Comparison of ENCODE assay signal across 9 cellular contexts in genomic region chr19:13014101-13014920, GRCh38. TPM values are rescaled to one million over a fixed set of nuclear protein-coding genes. Genes with fewer than 3 reads are reported as not detected.
DNase-seq lines count a peak whose midpoint lies in the region; ATAC-seq and TF ChIP-seq lines count a peak whose summit lies in the region.
"Had no signal": no experiment of that assay in that cellular context is flagged by ENCODE, and none has a peak within 500 bp of the region (broad histone marks: within the 10 kb centered on the region; RNA-seq: fewer than 3 reads in every experiment).

No MANE protein-coding gene starts in this region.

- H3K4me3 ChIP-seq in heart right ventricle (peak overlapping the region in 8 of 10 donors; percentile 14 to 49 (median 42)), mucosa of stomach (ENCODE audit: low read length) (no peak overlapping the region), uterus (peak overlapping the region; percentile 39 to 42), HAP-1 (no peak overlapping the region)

- TF ChIP-seq CTCF in heart right ventricle (IDR thresholded peaks at IDR 0.05), result no peak
- TF ChIP-seq CTCF in uterus (IDR thresholded peaks at IDR 0.05), result no peak

- intact Hi-C loops in heart right ventricle (cut with DNase I), result no loop called here
- intact Hi-C loops in left cardiac atrium (cut with DNase I), result no loop called here
- intact Hi-C loops in uterus (cut with DNase I; ENCODE audit: low total_unique reads), result no loop called here

- H3K36me3 ChIP-seq in heart right ventricle (no peaks in the 10 kb centered on the region), mucosa of stomach (ENCODE audit: control insufficient read depth, insufficient read depth, low read length) (no peaks in the 10 kb centered on the region), uterus (no peaks in the 10 kb centered on the region), HAP-1 (replicated peaks) (no peaks in the 10 kb centered on the region)

- no peak for ATAC-seq in heart right ventricle
- ATAC-seq in left cardiac atrium, result no peak
- ATAC-seq in GM21447 (IDR thresholded peaks at IDR 0.05; ENCODE audit: unreplicated experiment), result no peak
- ATAC-seq in HG03025 (IDR thresholded peaks at IDR 0.05; ENCODE audit: low FRiP score, unreplicated experiment), result no peak

- peaks cover 0 to 62% (median 0%) of the 10 kb centered on the region in 7 donors for H3K27me3 ChIP-seq in heart right ventricle
- H3K27me3 ChIP-seq in mucosa of stomach (ENCODE audit: control insufficient read depth, insufficient read depth, low read length), result no peaks in the 10 kb centered on the region
- no peaks in the 10 kb centered on the region for H3K27me3 ChIP-seq in uterus
- no peaks in the 10 kb centered on the region for H3K27me3 ChIP-seq in HAP-1 (ENCODE audit: low read depth)

- DNase-seq in heart right ventricle (no peak), left cardiac atrium (no peak), caudate nucleus (lab: John Stamatoyannopoulos, UW) (peak in 51 of 61 donors; percentile 18 to 78 (median 57)), uterus (peak; percentile 59 to 60), HAP-1 (ENCODE audit: low spot score in 2 of 2) (no peak)
- DNase-seq: SHP77 had no signal

- peak overlapping the region; percentile 47 for H3K9ac ChIP-seq in mucosa of stomach (ENCODE audit: low read length)

- 64 to 75% methylated on average over 35 of the region's 35 CpGs for WGBS in heart right ventricle, 2 donors

- H3K4me1 ChIP-seq in heart right ventricle (peaks cover 49 to 100% (median 87%) of the 10 kb centered on the region in 9 donors), mucosa of stomach (ENCODE audit: control insufficient read depth, insufficient read depth, low read length) (peaks cover 69% of the 10 kb centered on the region), uterus (peaks cover 0 to 29% of the 10 kb centered on the region in 2 donors), HAP-1 (no peaks in the 10 kb centered on the region)

- in situ Hi-C loops in HAP-1 (cut with MboI; ENCODE audit: low sequenced_read_pairs), result no loop called here

- TF ChIP-seq POLR2A in uterus (IDR thresholded peaks at IDR 0.05), result no peak

- H3K27ac ChIP-seq in heart right ventricle (peak overlapping the region; percentile 46 to 96 (median 79)), caudate nucleus (ENCODE audit: low read depth, low read length) (peak overlapping the region; percentile 85), uterus (peak overlapping the region; percentile 95 to 99)

- H3K9me3 ChIP-seq in heart right ventricle, result no peaks in the 10 kb centered on the region
- no peaks in the 10 kb centered on the region for H3K9me3 ChIP-seq in mucosa of stomach (ENCODE audit: control insufficient read depth, low read length)
- H3K9me3 ChIP-seq in uterus, result no peaks in the 10 kb centered on the region
- no peaks in the 10 kb centered on the region for H3K9me3 ChIP-seq in HAP-1

RNA-seq across cellular contexts. Expression of gene NFIX, which starts 19.0 kb away (rescaled TPM):
- total RNA-seq in heart right ventricle (100 to 1,000 TPM; 111 to 162 (median 145) TPM), left cardiac atrium (100 to 1,000 TPM; 117 to 133 TPM), uterus (100 to 1,000 TPM in 2 of 4 donors, 10 to 100 TPM in 2; 27.4 to 381 (median 78.4) TPM)
- polyA plus RNA-seq in heart right ventricle, result 10 to 100 TPM; 16.8 to 34.2 TPM

RNA-seq across cellular contexts. Expression of gene DAND5, which starts 44.9 kb away (rescaled TPM):
- total RNA-seq in heart right ventricle (10 to 100 TPM in 5 of 10 donors, 1 to 10 TPM in 5; 7.3 to 14.4 (median 10.1) TPM), left cardiac atrium (1 to 10 TPM; 5.2 to 7.0 TPM), uterus (under 1 TPM in 1 of 4 donors, not detected in 3; 0.14 TPM)
- 1 to 10 TPM in 1 of 2 donors, under 1 TPM in 1; 0.71 to 4.2 TPM for polyA plus RNA-seq in heart right ventricle

RNA-seq across cellular contexts. Expression of gene GADD45GIP1, which starts 57.3 kb away (rescaled TPM):
- total RNA-seq in heart right ventricle (10 to 100 TPM; 18.4 to 33.9 (median 20.9) TPM), left cardiac atrium (10 to 100 TPM; 25.5 to 28.1 TPM), uterus (10 to 100 TPM in 2 of 4 donors, 1 to 10 TPM in 2; 3.3 to 76.8 (median 12.8) TPM)
- 100 to 1,000 TPM; 120 to 237 TPM for polyA plus RNA-seq in heart right ventricle

Comparison
In these comparisons a context has a peak if more than half of its experiments do, and no peak if none do; other contexts are left out.
1. DNase-seq: peak in caudate nucleus (51 of 61) and uterus (2 of 2); none in heart right ventricle (0 of 2), left cardiac atrium (single experiment) and HAP-1 (0 of 2).
2. H3K4me3 ChIP-seq: peak in heart right ventricle (8 of 10) and uterus (2 of 2); none in mucosa of stomach (single experiment) and HAP-1 (single experiment).
3. RNA of gene DAND5, which starts 44.9 kb away (total RNA-seq): 7.3 to 14.4 TPM in heart right ventricle and 5.2 to 7.0 TPM in left cardiac atrium; 0.14 TPM in uterus; every median in the first group is over 4 times any median in the second.
4. Peak in every context shown above with its lines, with median percentiles within 50 percentile points of each other: H3K27ac ChIP-seq.